ENCODE assay signal across 8 cellular contexts in the genomic region with DNA sequence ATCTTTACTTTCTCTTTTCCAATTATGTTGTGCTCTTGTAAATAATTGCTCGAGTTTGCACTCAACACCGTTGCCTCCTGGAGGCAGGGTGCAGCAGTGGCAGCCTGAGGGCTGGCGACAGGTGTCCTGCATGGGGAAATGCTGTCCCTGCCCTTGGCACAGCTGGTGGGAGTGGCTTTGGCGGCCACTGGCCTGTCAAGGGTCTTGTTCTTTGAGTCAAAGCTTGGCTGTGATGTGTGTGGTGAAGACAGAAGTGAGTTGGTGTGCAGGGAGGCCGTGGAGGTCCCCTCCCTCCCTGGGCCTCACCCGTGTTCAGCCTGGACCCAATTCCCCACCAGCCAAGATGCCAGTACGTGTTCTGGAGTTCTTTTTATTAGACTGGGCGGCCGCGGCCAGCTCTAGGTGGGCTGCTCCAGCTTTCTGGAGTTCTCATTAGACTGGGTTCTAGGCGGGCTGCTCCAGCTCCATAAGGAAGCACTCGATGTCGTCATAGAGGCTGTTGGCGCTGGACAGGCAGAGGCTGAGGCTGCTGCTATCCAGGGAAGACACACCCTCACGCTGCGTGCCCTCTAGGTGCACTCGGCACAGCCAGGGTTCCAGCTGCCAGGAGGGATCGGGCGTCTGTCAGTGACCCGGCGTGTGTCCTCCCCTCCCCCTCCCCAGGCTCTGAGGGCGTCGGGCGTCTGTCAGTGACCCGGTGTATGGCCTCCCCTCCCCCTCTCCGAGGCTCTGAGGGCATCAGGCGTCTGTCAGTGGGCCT. TPM values are rescaled to one million over a fixed set of nuclear protein-coding genes. Genes with fewer than 3 reads are reported as not detected.
A peak's percentile ranks its signal among the peaks of the same experiment; 100 is the strongest.
DNase-seq lines count a peak whose midpoint lies in the region; ATAC-seq, FAIRE-seq and TF ChIP-seq lines count a peak whose summit lies in the region.

No MANE protein-coding gene starts in this region.

- peaks cover 60% of the 10 kb centered on the region for H3K36me3 ChIP-seq in suprapubic skin

- TF ChIP-seq CTCF in fibroblast of pulmonary artery (IDR thresholded peaks at IDR 0.05; ENCODE audit: low read length, missing control alignments): peak; percentile 29
- TF ChIP-seq CTCF in suprapubic skin (IDR thresholded peaks at IDR 0.05): no peak

- H3K4me3 ChIP-seq in fibroblast of pulmonary artery (replicated peaks; ENCODE audit: low read depth, low read length) (no peak overlapping the region), suprapubic skin (no peak overlapping the region)

- FAIRE-seq in RCC 7860 (lab: Jason Lieb, UNC): no peak

- TF ChIP-seq EP300 in suprapubic skin (IDR thresholded peaks at IDR 0.05): no peak

- H3K27ac ChIP-seq in suprapubic skin: peak overlapping the region; percentile 15

- 42% methylated on average over 10 of the region's 27 CpGs for WGBS in suprapubic skin

- H3K4me1 ChIP-seq in suprapubic skin: peaks cover 51% of the 10 kb centered on the region

- peak; percentile 44 for DNase-seq in activated T-cell treated with anti-CD3 and anti-CD28 coated beads, Interleukin-2, amount 50 U/mL, for 1 hour
- DNase-seq in activated T-cell treated with anti-CD3 and anti-CD28 coated beads for 4 hours (no peak), RCC 7860 (ENCODE audit: low spot score) (peak; percentile 10), fibroblast of pulmonary artery (ENCODE audit: low read depth) (peak; percentile 29), suprapubic skin (ENCODE audit: low spot score in 2 of 2) (peak in 1 of 2 donors; percentile 73), AML-193 (lab: John Stamatoyannopoulos, UW) (no peak)

- H3K27me3 ChIP-seq in suprapubic skin: no peaks in the 10 kb centered on the region

- H3K9me3 ChIP-seq in suprapubic skin: no peaks in the 10 kb centered on the region

- ATAC-seq in HG02798 (IDR thresholded peaks at IDR 0.05; ENCODE audit: poor library complexity, unreplicated experiment) (no peak), GM21825 (IDR thresholded peaks at IDR 0.05; ENCODE audit: unreplicated experiment) (no peak)

- TF ChIP-seq POLR2A in suprapubic skin (IDR thresholded peaks at IDR 0.05): no peak

RNA-seq across cellular contexts. Expression of a gene that starts 3.4 kb away (rescaled TPM):
- total RNA-seq in suprapubic skin: 10 to 100 TPM; 20.9 to 34.0 (median 26.6) TPM

RNA-seq across cellular contexts. Expression of a gene that starts 12.4 kb away (rescaled TPM):
- total RNA-seq in suprapubic skin: 1 to 10 TPM in 1 of 4 donors, under 1 TPM in 1, not detected in 2; 0.53 to 1.1 TPM

RNA-seq across cellular contexts. Expression of a gene that starts 14.6 kb away (rescaled TPM):
- total RNA-seq in suprapubic skin: not detected

RNA-seq across cellular contexts. Expression of a gene that starts 24.7 kb away (rescaled TPM):
- total RNA-seq in suprapubic skin: 1 to 10 TPM in 1 of 4 donors, under 1 TPM in 1, not detected in 2; 0.97 to 1.2 TPM

RNA-seq across cellular contexts. Expression of a gene that starts 36.1 kb away (rescaled TPM):
- total RNA-seq in suprapubic skin: 10 to 100 TPM; 27.9 to 55.6 (median 42.0) TPM

Comparison
In these comparisons a context has a peak if more than half of its experiments do, and no peak if none do; other contexts are left out.
1. DNase-seq: peak in activated T-cell treated with anti-CD3 and anti-CD28 coated beads, Interleukin-2, amount 50 U/mL, for 1 hour (single experiment), RCC 7860 (single experiment) and fibroblast of pulmonary artery (single experiment); none in activated T-cell treated with anti-CD3 and anti-CD28 coated beads for 4 hours (single experiment) and AML-193 (0 of 2).